8 cellular contexts compared by ENCODE assay signal in the genomic region with DNA sequence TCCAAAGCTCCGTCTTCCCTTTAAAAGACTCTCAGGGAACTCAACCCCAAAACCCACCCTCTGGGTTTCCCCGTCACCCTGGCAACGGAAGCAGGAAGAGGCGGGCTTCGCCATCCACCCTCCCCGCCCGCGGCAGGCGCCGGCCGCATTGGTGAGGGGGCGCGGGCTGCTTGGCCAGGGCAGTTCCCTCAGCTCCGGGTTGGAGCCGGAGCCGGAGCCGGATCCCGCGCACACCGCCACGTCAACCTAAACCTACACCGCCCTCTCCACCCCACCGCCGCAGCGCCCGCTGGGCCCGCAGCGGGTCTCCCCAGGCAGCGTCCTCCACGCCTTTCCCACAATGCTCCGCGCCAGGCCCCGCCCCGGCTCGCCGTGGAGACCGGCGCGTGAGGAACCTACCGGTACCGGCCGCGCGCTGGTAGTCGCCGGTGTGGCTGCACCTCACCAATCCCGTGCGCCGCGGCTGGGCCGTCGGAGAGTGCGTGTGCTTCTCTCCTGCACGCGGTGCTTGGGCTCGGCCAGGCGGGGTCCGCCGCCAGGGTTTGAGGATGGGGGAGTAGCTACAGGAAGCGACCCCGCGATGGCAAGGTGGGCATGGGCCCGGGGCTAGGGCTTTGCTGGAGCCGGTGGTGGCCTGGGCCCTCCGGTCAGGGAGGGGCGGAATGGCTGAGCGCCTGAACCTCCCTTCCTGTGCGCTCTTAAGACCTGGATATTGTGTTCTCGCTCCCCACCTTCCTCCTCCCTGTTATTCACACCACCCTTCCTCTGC. TPM values are rescaled to one million over a fixed set of nuclear protein-coding genes. Genes with fewer than 3 reads are reported as not detected.
DNase-seq lines count a peak whose midpoint lies in the region; ATAC-seq and TF ChIP-seq lines count a peak whose summit lies in the region.

A gene with protein sequence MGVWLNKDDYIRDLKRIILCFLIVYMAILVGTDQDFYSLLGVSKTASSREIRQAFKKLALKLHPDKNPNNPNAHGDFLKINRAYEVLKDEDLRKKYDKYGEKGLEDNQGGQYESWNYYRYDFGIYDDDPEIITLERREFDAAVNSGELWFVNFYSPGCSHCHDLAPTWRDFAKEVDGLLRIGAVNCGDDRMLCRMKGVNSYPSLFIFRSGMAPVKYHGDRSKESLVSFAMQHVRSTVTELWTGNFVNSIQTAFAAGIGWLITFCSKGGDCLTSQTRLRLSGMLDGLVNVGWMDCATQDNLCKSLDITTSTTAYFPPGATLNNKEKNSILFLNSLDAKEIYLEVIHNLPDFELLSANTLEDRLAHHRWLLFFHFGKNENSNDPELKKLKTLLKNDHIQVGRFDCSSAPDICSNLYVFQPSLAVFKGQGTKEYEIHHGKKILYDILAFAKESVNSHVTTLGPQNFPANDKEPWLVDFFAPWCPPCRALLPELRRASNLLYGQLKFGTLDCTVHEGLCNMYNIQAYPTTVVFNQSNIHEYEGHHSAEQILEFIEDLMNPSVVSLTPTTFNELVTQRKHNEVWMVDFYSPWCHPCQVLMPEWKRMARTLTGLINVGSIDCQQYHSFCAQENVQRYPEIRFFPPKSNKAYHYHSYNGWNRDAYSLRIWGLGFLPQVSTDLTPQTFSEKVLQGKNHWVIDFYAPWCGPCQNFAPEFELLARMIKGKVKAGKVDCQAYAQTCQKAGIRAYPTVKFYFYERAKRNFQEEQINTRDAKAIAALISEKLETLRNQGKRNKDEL (plus strand): TSS at position 362 of the 769 bp plus-strand sequence. CDS start 1,830 bp downstream, outside the sequence.

- peak within 1 kb of the TSS; percentile 79 for H3K4me3 ChIP-seq in parathyroid adenoma (ENCODE audit: low read depth, low read length)
- H3K4me3 ChIP-seq in tibial nerve, result peak within 1 kb of the TSS; percentile 47 to 91 (median 78)

- no peaks in the 10 kb centered on the region for H3K36me3 Mint-ChIP-seq in HFFc6 (ENCODE audit: low read depth)

- peak in 1 of 2 donors; percentile 78 for TF ChIP-seq EP300 in tibial nerve (IDR thresholded peaks at IDR 0.05)

- H3K36me3 ChIP-seq in parathyroid adenoma (ENCODE audit: control insufficient read depth, insufficient read depth, low read length), result no peaks in the 10 kb centered on the region
- peaks cover 0 to 14% (median 0%) of the 10 kb centered on the region in 3 donors for H3K36me3 ChIP-seq in tibial nerve

- H3K9ac ChIP-seq in parathyroid adenoma, result no peak within 1 kb of the TSS

- H3K27me3 Mint-ChIP-seq in HFFc6 (ENCODE audit: insufficient read depth), result no peaks in the 10 kb centered on the region

- peak within 1 kb of the TSS; percentile 82 for H3K27ac ChIP-seq in parathyroid adenoma
- peak within 1 kb of the TSS; percentile 28 to 91 (median 88) for H3K27ac ChIP-seq in tibial nerve

- CTCF ChIA-PET in GM10248 (lab: Yijun Ruan, JAX), result interaction anchor here (1.0 to 1.7 kb wide), 6 partner anchors 8 to 264 kb away, joined by 3 to 5 read pairs (median 4); no protein-coding TSS in a partner anchor

- no peaks in the 10 kb centered on the region for H3K9me3 ChIP-seq in parathyroid adenoma (ENCODE audit: control insufficient read depth, low read length)
- no peaks in the 10 kb centered on the region for H3K9me3 ChIP-seq in tibial nerve

- H3K27ac Mint-ChIP-seq in HFFc6, result no peak within 1 kb of the TSS

- no peaks in the 10 kb centered on the region for H3K79me2 ChIP-seq in parathyroid adenoma

- ATAC-seq in Right ventricle myocardium superior (ENCODE audit: poor library complexity), result peak; percentile 98

- peak within 1 kb of the TSS; percentile 91 for H2AFZ ChIP-seq in parathyroid adenoma

- DNase-seq in GM10248 (ENCODE audit: extremely low spot score) (peak; percentile 89), HFFc6 (peak; percentile 84), NAMALWA (ENCODE audit: low spot score) (peak; percentile 95), SKM-1 treated with dmso at 0.1 percent for 144 hours (lab: John Stamatoyannopoulos, UW; ENCODE audit: unreplicated experiment) (peak; percentile 85), Right ventricle myocardium superior (peak; percentile 92), tibial nerve (ENCODE audit: low spot score in 2 of 2) (peak; percentile 63 to 78)
- DNase-seq in activated naive CD8-positive, alpha-beta T cell treated with anti-CD3 and anti-CD28 coated beads, Interleukin-2, amount 50 U/mL, for 16 hours (ENCODE audit: low read depth, low spot score), result peak; percentile 67

- no peaks in the 10 kb centered on the region; the same call in 1 of the 2 replicates for H3K4me1 Mint-ChIP-seq in HFFc6 (ENCODE audit: low read depth)

- H3K4me2 ChIP-seq in parathyroid adenoma (ENCODE audit: low read length), result peak within 1 kb of the TSS; percentile 84

- intact Hi-C loops in Right ventricle myocardium superior (cut with DNase I), result no loop called here

- TF ChIP-seq CTCF in GM10248 (IDR thresholded peaks at IDR 0.05; ENCODE audit: control extremely low read depth, extremely low read depth, low read depth, missing control alignments) (no peak), HFFc6 (IDR thresholded peaks at IDR 0.05) (no peak; the same call in 1 of the 2 replicates), parathyroid adenoma (IDR thresholded peaks at IDR 0.05) (no peak), tibial nerve (IDR thresholded peaks at IDR 0.05) (peak in 1 of 5 experiments; percentile 41)

- no peaks in the 10 kb centered on the region for H3K27me3 ChIP-seq in parathyroid adenoma (ENCODE audit: control insufficient read depth, insufficient read depth, low read length)
- no peaks in the 10 kb centered on the region for H3K27me3 ChIP-seq in tibial nerve

- POLR2A ChIA-PET in GM10248 (lab: Yijun Ruan, JAX), result no interaction called here

- no peaks in the 10 kb centered on the region for H3K9me3 Mint-ChIP-seq in HFFc6

- TF ChIP-seq POLR2A in tibial nerve (IDR thresholded peaks at IDR 0.05), result peak in 1 of 2 donors; percentile 66

- WGBS in tibial nerve, 2 donors, result 0 to 1% methylated on average over 25 to 29 of the region's 69 CpGs

- H3K4me1 ChIP-seq in parathyroid adenoma (peaks cover 7% of the 10 kb centered on the region), tibial nerve (peaks cover 0 to 24% (median 7%) of the 10 kb centered on the region in 4 donors)

- H3K4me3 Mint-ChIP-seq in HFFc6, result no peak within 1 kb of the TSS

RNA-seq across cellular contexts. Expression of the gene that starts here (rescaled TPM):
- 100 to 1,000 TPM; 128 to 137 (median 131) TPM for total RNA-seq in HFFc6 (2021; fragmentation: NEBNext Ultra II Directional; extraction: Animal tissue kit (Norgen Biotek cat#: 25700))
- total RNA-seq in Right ventricle myocardium superior (60.4 TPM), tibial nerve (10 to 100 TPM; 54.7 to 66.3 (median 62.0) TPM)

Comparison
In these comparisons a context has a peak if more than half of its experiments do, and no peak if none do; other contexts are left out.
1. Peak in every context shown above with its lines: DNase-seq, ATAC-seq, H3K4me3 ChIP-seq and H3K27ac ChIP-seq.